Comparison of ENCODE assay signal across 9 cellular contexts in the genomic region with DNA sequence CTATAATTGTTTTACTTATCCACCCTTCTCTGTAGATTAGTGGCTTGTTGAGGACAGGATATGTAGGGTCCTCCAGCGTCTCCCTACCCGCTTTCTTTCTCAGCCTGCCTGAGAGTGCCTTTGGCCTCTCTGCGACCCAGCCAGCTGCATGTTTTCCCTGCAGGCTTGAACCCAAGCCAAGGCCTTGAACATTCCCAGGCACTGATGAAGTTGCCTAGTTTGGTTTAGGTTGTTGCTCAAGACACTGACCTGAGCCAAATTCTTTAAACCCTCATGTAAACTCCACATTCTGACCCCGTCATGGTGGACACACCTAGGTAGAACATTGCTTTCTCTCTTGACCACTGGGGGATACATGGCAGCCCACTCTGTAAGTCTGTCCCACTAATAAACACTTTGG. TPM values are rescaled to one million over a fixed set of nuclear protein-coding genes. Genes with fewer than 3 reads are reported as not detected.
DNase-seq lines count a peak whose midpoint lies in the region; TF ChIP-seq lines count a peak whose summit lies in the region.
"Had no signal": no experiment of that assay in that cellular context is flagged by ENCODE, and none has a peak within 500 bp of the region (broad histone marks: within the 10 kb centered on the region; RNA-seq: fewer than 3 reads in every experiment).

No MANE protein-coding gene starts in this region.

- DNase-seq in MG63: peak; percentile 83
- no peak for DNase-seq in esophagus squamous epithelium (lab: John Stamatoyannopoulos, UW)
- DNase-seq in myocyte (ENCODE audit: low read depth): peak; percentile 54
- DNase-seq in ureter (ENCODE audit: low spot score): peak; percentile 80
- DNase-seq in CD4-positive, alpha-beta memory T cell: no peak
- DNase-seq in immature natural killer cell: no peak
- no peak for DNase-seq in activated gamma-delta T cell (lab: John Stamatoyannopoulos, UW)
- DNase-seq: glutamatergic neuron, natural killer cell had no signal

- TF ChIP-seq CTCF in esophagus squamous epithelium (IDR thresholded peaks at IDR 0.05): no peak

- no peak for TF ChIP-seq POLR2A in esophagus squamous epithelium (IDR thresholded peaks at IDR 0.05)

- peaks cover 0 to 47% (median 23%) of the 10 kb centered on the region in 3 donors for H3K4me1 ChIP-seq in esophagus squamous epithelium
- no peaks in the 10 kb centered on the region for H3K4me1 ChIP-seq in CD4-positive, alpha-beta memory T cell (ENCODE audit: insufficient read depth, low read length)

- peaks cover 0 to 3% (median 1%) of the 10 kb centered on the region in 8 donors for H3K9me3 Mint-ChIP-seq in CD4-positive, alpha-beta memory T cell
- no peaks in the 10 kb centered on the region for H3K9me3 Mint-ChIP-seq in immature natural killer cell
- H3K9me3 Mint-ChIP-seq: natural killer cell had no signal

- no peaks in the 10 kb centered on the region for H3K36me3 ChIP-seq in MG63
- H3K36me3 ChIP-seq in esophagus squamous epithelium: no peaks in the 10 kb centered on the region
- H3K36me3 ChIP-seq in CD4-positive, alpha-beta memory T cell (ENCODE audit: insufficient read depth, low read length): no peaks in the 10 kb centered on the region

- no peak overlapping the region for H3K27ac Mint-ChIP-seq in CD4-positive, alpha-beta memory T cell
- H3K27ac Mint-ChIP-seq in immature natural killer cell: no peak overlapping the region
- H3K27ac Mint-ChIP-seq: natural killer cell had no signal

- no peak overlapping the region for H3K4me3 Mint-ChIP-seq in CD4-positive, alpha-beta memory T cell
- no peak overlapping the region for H3K4me3 Mint-ChIP-seq in immature natural killer cell
- H3K4me3 Mint-ChIP-seq: natural killer cell had no signal

- no peaks in the 10 kb centered on the region for H3K36me3 Mint-ChIP-seq in CD4-positive, alpha-beta memory T cell
- H3K36me3 Mint-ChIP-seq in immature natural killer cell: no peaks in the 10 kb centered on the region
- H3K36me3 Mint-ChIP-seq: natural killer cell had no signal

- no peak overlapping the region for H3K4me3 ChIP-seq in MG63
- no peak overlapping the region for H3K4me3 ChIP-seq in esophagus squamous epithelium
- no peak overlapping the region for H3K4me3 ChIP-seq in CD4-positive, alpha-beta memory T cell (ENCODE audit: low read length in 2 of 2)

- peaks cover 0 to 3% of the 10 kb centered on the region in 2 donors for H3K27me3 Mint-ChIP-seq in CD4-positive, alpha-beta memory T cell
- H3K27me3 Mint-ChIP-seq in immature natural killer cell (ENCODE audit: low read depth in 3 of 3): peaks cover 0 to 2% (median 0%) of the 10 kb centered on the region in 3 donors

- 37 to 48% methylated on average over 4 of the region's 4 CpGs for WGBS in esophagus squamous epithelium, 2 donors

- peak overlapping the region; percentile 27 to 83 (median 75) for H3K27ac ChIP-seq in esophagus squamous epithelium
- no peak overlapping the region for H3K27ac ChIP-seq in CD4-positive, alpha-beta memory T cell (ENCODE audit: low read depth, low read length)

- POLR2A ChIA-PET in CD4-positive, alpha-beta memory T cell (lab: Charles Lee; ENCODE audit: partially characterized antibody): no interaction called here

- intact Hi-C loops in esophagus squamous epithelium (cut with DNase I): no loop called here
- intact Hi-C loops in CD4-positive, alpha-beta memory T cell (cut with micrococcal nuclease): no loop called here

- H3K27me3 ChIP-seq in MG63 (no peaks in the 10 kb centered on the region), esophagus squamous epithelium (no peaks in the 10 kb centered on the region)
- no peaks in the 10 kb centered on the region for H3K27me3 ChIP-seq in CD4-positive, alpha-beta memory T cell (ENCODE audit: insufficient read depth, low read length)

- H3K9me3 ChIP-seq in MG63: peaks cover 6% of the 10 kb centered on the region; the same call in 1 of the 2 replicates
- peaks cover 0 to 8% (median 0%) of the 10 kb centered on the region in 3 donors for H3K9me3 ChIP-seq in esophagus squamous epithelium
- no peaks in the 10 kb centered on the region for H3K9me3 ChIP-seq in CD4-positive, alpha-beta memory T cell (ENCODE audit: control insufficient read depth in 1 of 2, low read length in 2 of 2)

- no peaks in the 10 kb centered on the region for H3K4me1 Mint-ChIP-seq in CD4-positive, alpha-beta memory T cell
- H3K4me1 Mint-ChIP-seq in immature natural killer cell: no peaks in the 10 kb centered on the region

- CTCF ChIA-PET in CD4-positive, alpha-beta memory T cell (lab: Charles Lee; ENCODE audit: partially characterized antibody): interaction anchor here (0.7 kb wide), 1 partner anchor 400 kb away, joined by 4 read pairs; no protein-coding TSS in a partner anchor

RNA-seq across cellular contexts. Expression of a gene that starts 33.4 kb away (rescaled TPM):
- total RNA-seq in MG63 (2014; rRNA removed; shearing (Covaris generic); ENCODE audit: low replicate concordance): 924 and 1,093 TPM in 2 replicates
- total RNA-seq in esophagus squamous epithelium (100 to 1,000 TPM in 2 of 4 donors, 10 to 100 TPM in 2; 40.6 to 125 (median 82.0) TPM), myocyte (127 and 185 TPM in 2 replicates), ureter (45.5 TPM)
- 112 TPM for polyA plus RNA-seq in myocyte (2012)
- total RNA-seq in CD4-positive, alpha-beta memory T cell: 10 to 100 TPM; 57.6 to 64.5 TPM
- polyA plus RNA-seq in CD4-positive, alpha-beta memory T cell: 10 to 100 TPM; 32.2 to 35.8 TPM
- 10 to 100 TPM; 30.4 to 53.7 (median 51.0) TPM for polyA plus RNA-seq in immature natural killer cell

RNA-seq across cellular contexts. Expression of a gene that starts 44.1 kb away (rescaled TPM):
- 34.1 and 38.7 TPM in 2 replicates for total RNA-seq in MG63 (2014; rRNA removed; shearing (Covaris generic); ENCODE audit: low replicate concordance)
- total RNA-seq in esophagus squamous epithelium: 10 to 100 TPM in 3 of 4 donors, 1 to 10 TPM in 1; 8.1 to 31.5 (median 12.9) TPM
- 12.8 and 33.2 TPM in 2 replicates for total RNA-seq in myocyte
- 14.2 TPM for polyA plus RNA-seq in myocyte (2012)
- total RNA-seq in ureter: 26.8 TPM
- total RNA-seq in CD4-positive, alpha-beta memory T cell: 10 to 100 TPM; 29.9 to 32.5 TPM
- 10 to 100 TPM; 38.7 to 39.0 TPM for polyA plus RNA-seq in CD4-positive, alpha-beta memory T cell
- polyA plus RNA-seq in immature natural killer cell: 10 to 100 TPM; 26.2 to 58.7 (median 36.9) TPM

Comparison
In these comparisons a context has a peak if more than half of its experiments do, and no peak if none do; other contexts are left out.
1. DNase-seq: peak in MG63 (single experiment), myocyte (single experiment) and ureter (single experiment); none in esophagus squamous epithelium (single experiment), CD4-positive, alpha-beta memory T cell (0 of 5), immature natural killer cell (0 of 3) and activated gamma-delta T cell (single experiment).